10 cellular contexts compared by ENCODE assay signal in genomic region chr17:45227101-45227591, GRCh38. TPM values are rescaled to one million over a fixed set of nuclear protein-coding genes. Genes with fewer than 3 reads are reported as not detected.
DNase-seq lines count a peak whose midpoint lies in the region; ATAC-seq and TF ChIP-seq lines count a peak whose summit lies in the region.
"Had no signal": no experiment of that assay in that cellular context is flagged by ENCODE, and none has a peak within 500 bp of the region (broad histone marks: within the 10 kb centered on the region; RNA-seq: fewer than 3 reads in every experiment).

No MANE protein-coding gene starts in this region.

- H3K9me3 Mint-ChIP-seq in T-helper 1 cell treated with Interleukin-12 subunit alpha and Interleukin-12 subunit beta and Interleukin-4 antibody, amounts not matched to agents 30 μg/mL and 1 μg/mL, for 36 hours = no peaks in the 10 kb centered on the region

- H3K9me2 ChIP-seq in hepatocyte (replicated peaks; ENCODE audit: insufficient read depth) = no peaks in the 10 kb centered on the region

- no peak for ATAC-seq in Right ventricle myocardium superior (ENCODE audit: poor library complexity)
- no peak for ATAC-seq in left cardiac atrium
- ATAC-seq in HG02970 (IDR thresholded peaks at IDR 0.05; ENCODE audit: low FRiP score, unreplicated experiment) = no peak

- no peak overlapping the region for H3K4me3 ChIP-seq in hepatocyte
- H3K4me3 ChIP-seq in uterus = no peak overlapping the region

- DNase-seq in Right ventricle myocardium superior (peak; percentile 56), left cardiac atrium (no peak), hepatocyte (ENCODE audit: low spot score) (peak; percentile 4), uterus (no peak), dermis blood vessel endothelial cell (no peak), putamen (ENCODE audit: low spot score) (no peak)

- no peak overlapping the region for H2AFZ ChIP-seq in hepatocyte

- H3K36me3 ChIP-seq in hepatocyte (replicated peaks; ENCODE audit: insufficient read depth, low read depth) (no peaks in the 10 kb centered on the region), uterus (no peaks in the 10 kb centered on the region)

- peaks cover 70% of the 10 kb centered on the region for H3K4me1 Mint-ChIP-seq in T-helper 1 cell treated with Interleukin-12 subunit alpha and Interleukin-12 subunit beta and Interleukin-4 antibody, amounts not matched to agents 30 μg/mL and 1 μg/mL, for 36 hours (ENCODE audit: low read depth)

- H3K4me1 ChIP-seq in hepatocyte (ENCODE audit: insufficient read depth) (peaks cover 13% of the 10 kb centered on the region), uterus (peaks cover 0 to 2% of the 10 kb centered on the region in 2 donors)

- no peaks in the 10 kb centered on the region for H4K20me1 ChIP-seq in hepatocyte (ENCODE audit: insufficient read depth, poor library complexity, severe bottlenecking)

- H3K27me3 ChIP-seq in hepatocyte = peaks cover 21% of the 10 kb centered on the region
- no peaks in the 10 kb centered on the region for H3K27me3 ChIP-seq in uterus

- H3K27me3 Mint-ChIP-seq in T-helper 1 cell treated with Interleukin-12 subunit alpha and Interleukin-12 subunit beta and Interleukin-4 antibody, amounts not matched to agents 30 μg/mL and 1 μg/mL, for 36 hours (ENCODE audit: low read depth) = no peaks in the 10 kb centered on the region

- H3K9me3 ChIP-seq in hepatocyte (ENCODE audit: low read depth) = no peaks in the 10 kb centered on the region
- H3K9me3 ChIP-seq in uterus = no peaks in the 10 kb centered on the region

- intact Hi-C loops in Right ventricle myocardium superior (cut with DNase I) (no loop called here), left cardiac atrium (cut with DNase I) (no loop called here), uterus (cut with DNase I; ENCODE audit: low total_unique reads) (loop anchor here (5.0 kb wide), 1 partner anchor 160 kb away; no protein-coding TSS in a partner anchor)

- WGBS in hepatocyte (ENCODE audit: low lambda C conversion rate, missing lambda C conversion rate) = 91% methylated on average over 5 of the region's 5 CpGs

- no peak for TF ChIP-seq POLR2A in uterus (IDR thresholded peaks at IDR 0.05)

- H3K27ac Mint-ChIP-seq in T-helper 1 cell treated with Interleukin-12 subunit alpha and Interleukin-12 subunit beta and Interleukin-4 antibody, amounts not matched to agents 30 μg/mL and 1 μg/mL, for 36 hours = peak overlapping the region; percentile 96

- H3K4me3 Mint-ChIP-seq in T-helper 1 cell treated with Interleukin-12 subunit alpha and Interleukin-12 subunit beta and Interleukin-4 antibody, amounts not matched to agents 30 μg/mL and 1 μg/mL, for 36 hours = peak overlapping the region; percentile 95

- H3K27ac ChIP-seq in hepatocyte = no peak overlapping the region
- H3K27ac ChIP-seq in uterus = peak overlapping the region; percentile 5 to 58

- H3K79me2 ChIP-seq in hepatocyte = no peaks in the 10 kb centered on the region

- peaks cover 39% of the 10 kb centered on the region for H3K36me3 Mint-ChIP-seq in T-helper 1 cell treated with Interleukin-12 subunit alpha and Interleukin-12 subunit beta and Interleukin-4 antibody, amounts not matched to agents 30 μg/mL and 1 μg/mL, for 36 hours (ENCODE audit: low read depth)

- no peak for TF ChIP-seq CTCF in hepatocyte (IDR thresholded peaks at IDR 0.05; ENCODE audit: poor library complexity)
- TF ChIP-seq CTCF in uterus (IDR thresholded peaks at IDR 0.05) = no peak

- no peak overlapping the region for H3K4me2 ChIP-seq in hepatocyte

RNA-seq across cellular contexts. Expression of gene FMNL1, which starts 5.5 kb away (rescaled TPM):
- total RNA-seq in Right ventricle myocardium superior = 12.0 TPM
- total RNA-seq in left cardiac atrium = 10 to 100 TPM; 16.6 to 18.6 TPM
- total RNA-seq in hepatocyte = 0.30 and 1.4 TPM in 2 replicates
- polyA plus RNA-seq in hepatocyte = 1.2 and 2.9 TPM in 2 replicates
- 10 to 100 TPM in 1 of 4 donors, 1 to 10 TPM in 3; 2.6 to 12.3 (median 3.6) TPM for total RNA-seq in uterus
- 1.0 and 4.0 TPM in 2 replicates for total RNA-seq in dermis blood vessel endothelial cell

RNA-seq across cellular contexts. Expression of gene SPATA32, which starts 34.7 kb away (rescaled TPM):
- total RNA-seq in Right ventricle myocardium superior (not detected), left cardiac atrium (not detected), hepatocyte (not detected in 2 replicates), uterus (not detected), dermis blood vessel endothelial cell (0.05 TPM in 1 of 2 replicates, not detected in the other)
- polyA plus RNA-seq in hepatocyte = 0.19 and 0.31 TPM in 2 replicates
- total RNA-seq: endothelial cell of umbilical vein, NCI-H460 had no signal
- polyA plus RNA-seq: endothelial cell of umbilical vein had no signal

Comparison
In these comparisons a context has a peak if more than half of its experiments do, and no peak if none do; other contexts are left out.
1. DNase-seq: peak in Right ventricle myocardium superior (single experiment) and hepatocyte (single experiment); none in left cardiac atrium (single experiment), uterus (0 of 2), dermis blood vessel endothelial cell (single experiment) and putamen (single experiment).